Comparison of ENCODE assay signal across 8 cellular contexts in the genomic region with DNA sequence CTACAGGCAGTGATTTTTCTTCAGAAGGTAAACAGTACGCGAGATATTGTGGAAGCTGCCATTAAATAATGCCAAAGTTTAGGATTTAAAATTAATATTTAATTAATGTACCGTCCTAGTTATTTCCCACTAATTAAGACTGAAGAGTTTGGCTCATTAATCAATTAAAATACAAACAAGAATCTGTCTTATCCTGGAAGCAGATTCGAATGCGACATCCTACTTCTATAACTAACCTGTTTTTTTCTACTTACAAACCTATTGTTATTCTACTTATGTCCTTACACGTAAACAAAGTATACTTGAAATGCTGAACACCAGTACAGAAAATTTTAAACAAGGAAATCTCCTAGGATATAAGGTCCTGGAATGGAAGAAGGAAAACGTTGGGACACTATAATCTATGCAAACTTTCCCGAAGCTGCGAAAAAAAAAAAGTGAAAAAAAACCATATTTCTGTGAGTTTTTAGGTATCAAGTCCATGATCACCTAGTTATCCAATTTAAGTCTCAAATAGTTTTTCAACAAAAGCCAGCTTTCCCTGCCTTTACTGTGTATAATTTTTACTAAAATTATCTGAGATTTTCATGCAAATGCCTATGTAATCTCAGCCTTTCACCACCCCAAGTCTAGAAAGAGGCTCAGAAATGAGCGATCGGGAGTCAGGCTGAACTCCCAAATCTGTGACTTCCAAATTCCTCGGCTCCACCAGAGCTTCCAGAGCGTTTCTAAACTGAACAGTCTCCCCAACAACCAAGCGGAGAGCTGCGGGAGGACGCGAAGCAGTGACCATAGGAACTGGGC. TPM values are rescaled to one million over a fixed set of nuclear protein-coding genes. Genes with fewer than 3 reads are reported as not detected.
DNase-seq lines count a peak whose midpoint lies in the region; ATAC-seq, FAIRE-seq and TF ChIP-seq lines count a peak whose summit lies in the region.

No MANE protein-coding gene starts in this region.

- ATAC-seq in pancreas, result no peak
- ATAC-seq in GM19023 (IDR thresholded peaks at IDR 0.05; ENCODE audit: unreplicated experiment), result no peak

- whole genome bisulfite sequencing in esophagus muscularis mucosa, result 35% methylated on average over 13 of the region's 17 CpGs
- 5 to 6% methylated on average over 17 of the region's 17 CpGs for WGBS in pancreas, 2 donors

- H3K4me2 ChIP-seq in DOHH2 (ENCODE audit: low read length) (peak overlapping the region; percentile 94), PC-9 (peak overlapping the region; percentile 96)

- intact Hi-C loops in PC-9 (cut with micrococcal nuclease; ENCODE audit: unreplicated experiment) (loop anchor here (2.0 kb wide), 1 partner anchor 271 kb away; no protein-coding TSS in a partner anchor), esophagus muscularis mucosa (cut with DNase I) (no loop called here), pancreas (cut with DNase I) (no loop called here), posterior vena cava (cut with DNase I) (no loop called here)

- CTCF ChIA-PET in PC-9 (lab: Charles Lee), result no interaction called here

- H3K79me2 ChIP-seq in DOHH2 (ENCODE audit: control insufficient read depth, low read length), result peaks cover 13% of the 10 kb centered on the region
- H3K79me2 ChIP-seq in PC-9 (ENCODE audit: low read depth), result peaks cover 16% of the 10 kb centered on the region; the same call in 1 of the 2 replicates

- no peak for TF ChIP-seq CTCF in DOHH2 (IDR thresholded peaks at IDR 0.05; ENCODE audit: low read depth, low read length, poor library complexity, severe bottlenecking)
- no peak for TF ChIP-seq CTCF in PC-9 (conservative IDR thresholded peaks at IDR 0.05)
- no peak for TF ChIP-seq CTCF in esophagus muscularis mucosa (IDR thresholded peaks at IDR 0.05)
- no peak for TF ChIP-seq CTCF in pancreas (IDR thresholded peaks at IDR 0.05)

- 0 out of 2 replicates have a peak, but pooled peaks cover 4% of the 10 kb centered on the region for H3F3A ChIP-seq in DOHH2 (ENCODE audit: control insufficient read depth, insufficient read depth)
- peaks cover 18% of the 10 kb centered on the region; the same call in 1 of the 2 replicates for H3F3A ChIP-seq in PC-9 (ENCODE audit: insufficient read depth, low read depth)

- H3K36me3 ChIP-seq in DOHH2 (ENCODE audit: control insufficient read depth, low read length) (no peaks in the 10 kb centered on the region), PC-9 (ENCODE audit: low read depth) (peaks cover 3% of the 10 kb centered on the region; the same call in 1 of the 2 replicates), esophagus muscularis mucosa (no peaks in the 10 kb centered on the region), pancreas (no peaks in the 10 kb centered on the region)

- H2AFZ ChIP-seq in PC-9, result peak overlapping the region; percentile 94

- TF ChIP-seq EP300 in esophagus muscularis mucosa (IDR thresholded peaks at IDR 0.05), result no peak

- TF ChIP-seq POLR2A in esophagus muscularis mucosa (IDR thresholded peaks at IDR 0.05; ENCODE audit: low read depth), result no peak

- peak in 1 of 2 experiments; percentile 52 for DNase-seq in PC-9
- no peak for DNase-seq in esophagus muscularis mucosa (ENCODE audit: extremely low spot score)
- DNase-seq in pancreas, result no peak
- no peak for DNase-seq in posterior vena cava (ENCODE audit: low spot score)
- DNase-seq in activated CD4-positive, alpha-beta T cell treated with anti-CD3 and anti-CD28 coated beads for 48 hours, result no peak
- DNase-seq in glomerular visceral epithelial cell (ENCODE audit: extremely low spot score), result no peak

- H3K4me1 ChIP-seq in DOHH2 (ENCODE audit: control insufficient read depth, low read length) (peaks cover 26% of the 10 kb centered on the region), PC-9 (replicated peaks; ENCODE audit: insufficient read depth) (peaks cover 24% of the 10 kb centered on the region), esophagus muscularis mucosa (peaks cover 9 to 17% (median 13%) of the 10 kb centered on the region in 4 donors), pancreas (peaks cover 0 to 15% (median 6%) of the 10 kb centered on the region in 3 donors)

- H3K27ac ChIP-seq in DOHH2 (ENCODE audit: low read depth, low read length) (peak overlapping the region; percentile 57), PC-9 (peak overlapping the region; percentile 64; the same call in 1 of the 2 replicates), esophagus muscularis mucosa (replicated peaks in 1 of 4) (peak overlapping the region; percentile 78 to 89 (median 85)), pancreas (peak overlapping the region; percentile 83 to 94 (median 88))

- BruUV-seq in PC-9 (replicated peaks; lab: Mats Ljungman, UMichigan), result TSS peak; percentile 36

- POLR2A ChIA-PET in PC-9 (lab: Charles Lee; ENCODE audit: unreplicated experiment), result interaction anchor here (0.5 to 1.8 kb wide), 2 partner anchors 15 to 370 kb away, joined by 3 to 6 read pairs; no protein-coding TSS in a partner anchor

- no peaks in the 10 kb centered on the region for H4K20me1 ChIP-seq in DOHH2 (ENCODE audit: control insufficient read depth, insufficient read depth, low read depth, low read length)
- no peaks in the 10 kb centered on the region for H4K20me1 ChIP-seq in PC-9 (ENCODE audit: insufficient read depth)

- no peak for FAIRE-seq in pancreas (lab: Jason Lieb, UNC)

- no peaks in the 10 kb centered on the region for H3K9me2 ChIP-seq in DOHH2 (replicated peaks; ENCODE audit: control insufficient read depth, low read length)
- H3K9me2 ChIP-seq in PC-9 (ENCODE audit: insufficient read depth), result no peaks in the 10 kb centered on the region

- H3K9me3 ChIP-seq in DOHH2 (ENCODE audit: control insufficient read depth, insufficient read depth, low read length), result no peaks in the 10 kb centered on the region
- peaks cover 12% of the 10 kb centered on the region; the same call in 1 of the 2 replicates for H3K9me3 ChIP-seq in PC-9 (ENCODE audit: insufficient read depth, low read depth)
- no peaks in the 10 kb centered on the region for H3K9me3 ChIP-seq in esophagus muscularis mucosa
- no peaks in the 10 kb centered on the region for H3K9me3 ChIP-seq in pancreas

- H3K4me3 ChIP-seq in DOHH2 (ENCODE audit: low read length), result peak overlapping the region; percentile 88
- peak overlapping the region; percentile 86 for H3K4me3 ChIP-seq in PC-9
- peak overlapping the region; percentile 72 to 90 (median 80) for H3K4me3 ChIP-seq in esophagus muscularis mucosa
- peak overlapping the region; percentile 68 to 96 (median 84) for H3K4me3 ChIP-seq in pancreas

- no peaks in the 10 kb centered on the region for H3K27me3 ChIP-seq in DOHH2 (ENCODE audit: control insufficient read depth, low read length)
- no peaks in the 10 kb centered on the region for H3K27me3 ChIP-seq in PC-9 (ENCODE audit: insufficient read depth, low read depth)
- H3K27me3 ChIP-seq in esophagus muscularis mucosa, result no peaks in the 10 kb centered on the region
- H3K27me3 ChIP-seq in pancreas, result no peaks in the 10 kb centered on the region

RNA-seq across cellular contexts. Expression of a gene that starts 1.2 kb away (rescaled TPM):
- total RNA-seq in PC-9 (2021) (16.9 and 18.0 TPM in 2 replicates), esophagus muscularis mucosa (under 1 TPM in 1 of 4 donors, not detected in 3; 0.39 TPM), pancreas (1 to 10 TPM in 5 of 6 donors, under 1 TPM in 1; 0.63 to 3.1 (median 1.5) TPM), posterior vena cava (under 1 TPM in 1 of 2 donors, not detected in 1; 0.33 TPM)
- polyA plus RNA-seq in pancreas, result 1 to 10 TPM; 1.4 to 5.2 TPM

RNA-seq across cellular contexts. Expression of a gene that starts 14.5 kb away (rescaled TPM):
- total RNA-seq in PC-9 (2021) (13.5 and 14.9 TPM in 2 replicates), esophagus muscularis mucosa (1 to 10 TPM; 1.1 to 4.4 (median 2.0) TPM), pancreas (1 to 10 TPM; 3.9 to 8.0 (median 6.5) TPM), posterior vena cava (1 to 10 TPM; 2.3 TPM)
- 10 to 100 TPM in 1 of 2 donors, 1 to 10 TPM in 1; 3.5 to 10.1 TPM for polyA plus RNA-seq in pancreas

RNA-seq across cellular contexts. Expression of a gene that starts 14.5 kb away (rescaled TPM):
- 10.3 and 11.6 TPM in 2 replicates for total RNA-seq in PC-9 (2021)
- 1 to 10 TPM; 4.2 to 6.4 (median 5.4) TPM for total RNA-seq in esophagus muscularis mucosa
- 1 to 10 TPM; 3.1 to 4.2 (median 3.8) TPM for total RNA-seq in pancreas
- 10 to 100 TPM in 1 of 2 donors, 1 to 10 TPM in 1; 7.0 to 10.5 TPM for polyA plus RNA-seq in pancreas
- 1 to 10 TPM; 5.7 to 7.2 TPM for total RNA-seq in posterior vena cava

RNA-seq across cellular contexts. Expression of a gene that starts 40.6 kb away (rescaled TPM):
- total RNA-seq in PC-9 (2021) (35.0 and 37.6 TPM in 2 replicates), esophagus muscularis mucosa (10 to 100 TPM; 15.6 to 17.3 (median 17.0) TPM), pancreas (10 to 100 TPM in 1 of 6 donors, 1 to 10 TPM in 5; 5.6 to 13.9 (median 7.5) TPM), posterior vena cava (10 to 100 TPM; 20.6 to 22.9 TPM)
- polyA plus RNA-seq in pancreas, result 10 to 100 TPM; 20.7 to 27.0 TPM

RNA-seq across cellular contexts. Expression of a gene that starts 40.7 kb away (rescaled TPM):
- total RNA-seq in PC-9 (2021) (50.1 and 52.6 TPM in 2 replicates), esophagus muscularis mucosa (10 to 100 TPM; 20.6 to 23.8 (median 21.6) TPM), pancreas (10 to 100 TPM in 5 of 6 donors, 1 to 10 TPM in 1; 8.8 to 14.8 (median 12.2) TPM), posterior vena cava (10 to 100 TPM; 19.7 to 22.2 TPM)
- 10 to 100 TPM in 1 of 2 donors, 1 to 10 TPM in 1; 9.4 to 11.6 TPM for polyA plus RNA-seq in pancreas
